ENCODE assay signal across 24 cellular contexts in the genomic region with DNA sequence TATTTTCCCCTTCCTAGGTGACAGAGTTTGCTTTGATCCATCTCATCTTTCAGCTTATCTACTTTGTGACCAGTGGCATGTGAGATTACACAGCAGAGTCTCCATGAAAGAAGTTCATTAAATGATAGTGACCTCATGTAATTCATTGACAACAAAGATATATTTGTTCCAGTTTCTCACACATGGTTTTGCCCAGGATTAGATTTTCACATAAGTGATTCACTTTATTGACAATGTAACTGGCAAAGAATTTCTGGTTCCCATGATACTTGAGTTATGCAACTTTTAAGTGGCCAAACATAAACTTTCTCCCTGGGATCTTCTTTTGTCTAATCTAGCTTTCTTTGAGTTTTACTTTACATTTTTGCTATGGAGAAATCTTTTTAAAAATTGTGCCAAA. TPM values are rescaled to one million over a fixed set of nuclear protein-coding genes. Genes with fewer than 3 reads are reported as not detected.
DNase-seq lines count a peak whose midpoint lies in the region; ATAC-seq and TF ChIP-seq lines count a peak whose summit lies in the region.
"Had no signal": no experiment of that assay in that cellular context is flagged by ENCODE, and none has a peak within 500 bp of the region (broad histone marks: within the 10 kb centered on the region; RNA-seq: fewer than 3 reads in every experiment).

No MANE protein-coding gene starts in this region.

- H3K4me2 ChIP-seq in osteoblast (ENCODE audit: insufficient read depth, low read length), result no peak overlapping the region

- no peak overlapping the region for H2AFZ ChIP-seq in osteoblast (ENCODE audit: low read length)

- no peak for ATAC-seq in GM21367 (IDR thresholded peaks at IDR 0.05; ENCODE audit: unreplicated experiment)
- ATAC-seq in right cardiac atrium, result no peak
- ATAC-seq: GM12878 had no signal

- H4K20me1 ChIP-seq in osteoblast (ENCODE audit: insufficient read depth, low read length), result no peaks in the 10 kb centered on the region

- POLR2A ChIA-PET in AG04449 (lab: Yijun Ruan, JAX), result no interaction called here

- DNase-seq in AG04449 (ENCODE audit: low read depth, low spot score) (peak; percentile 9), HT1080 (ENCODE audit: low read depth) (peak; percentile 6), epithelial cell of esophagus (ENCODE audit: low read depth) (peak; percentile 49), foreskin melanocyte (peak; percentile 90), T-helper 1 cell (no peak), right cardiac atrium (no peak), osteoblast (ENCODE audit: insufficient read length, low spot score, missing footprints) (no peak)
- DNase-seq: 8988T; CD4-positive, alpha-beta T cell; DMS153; GDM1; KG1; NCI-H1105 treated with DMSO at 0.1 percent for 48 hours; NCI-H1694 treated with DMSO at 0.1 percent for 48 hours; NCI-H2107; NCI-H2227 treated with DMSO at 0.1 percent for 48 hours; NCI-H524; NCI-H82; RPMI8226; SIG-M5 had no signal

- no peaks in the 10 kb centered on the region for H3K79me2 ChIP-seq in osteoblast (ENCODE audit: insufficient read depth, low read length)

- intact Hi-C loops in right cardiac atrium (cut with DNase I), result no loop called here

- no peaks in the 10 kb centered on the region for H3K36me3 ChIP-seq in osteoblast (ENCODE audit: insufficient read depth, low read length)

- CTCF ChIA-PET in AG04449 (lab: Yijun Ruan, JAX), result interaction anchor here (1.3 kb wide), 1 partner anchor 327 kb away, joined by 3 read pairs; no protein-coding TSS in a partner anchor

- H3K27ac ChIP-seq in right cardiac atrium (ENCODE audit: low read length), result no peak overlapping the region
- no peak overlapping the region for H3K27ac ChIP-seq in osteoblast (ENCODE audit: low read depth, low read length)

- H3K4me3 ChIP-seq in AG04449 (ENCODE audit: low read depth, low read length) (no peak overlapping the region), epithelial cell of esophagus (ENCODE audit: low read length) (no peak overlapping the region), right cardiac atrium (ENCODE audit: low read length) (no peak overlapping the region), osteoblast (ENCODE audit: insufficient read depth, low read length) (no peak overlapping the region)
- H3K4me3 ChIP-seq: GM12878 had no signal

- no peak for TF ChIP-seq CTCF in AG04449 (IDR thresholded peaks at IDR 0.05; ENCODE audit: insufficient read depth, low read length, missing control alignments)
- TF ChIP-seq CTCF in epithelial cell of esophagus (IDR thresholded peaks at IDR 0.05; ENCODE audit: insufficient read depth, low read depth, low read length, missing control alignments), result no peak
- TF ChIP-seq CTCF in osteoblast (IDR thresholded peaks at IDR 0.05; ENCODE audit: extremely low read depth, low read depth, low read length), result no peak

- no peaks in the 10 kb centered on the region for H3K4me1 ChIP-seq in right cardiac atrium (ENCODE audit: control insufficient read depth, insufficient read depth, low read length)
- H3K4me1 ChIP-seq in osteoblast (ENCODE audit: insufficient read depth, low read length), result no peaks in the 10 kb centered on the region

- H3K9me3 ChIP-seq in right cardiac atrium (ENCODE audit: control insufficient read depth, low read length) (no peaks in the 10 kb centered on the region), osteoblast (ENCODE audit: low read depth, low read length) (no peaks in the 10 kb centered on the region)

- H3K27me3 ChIP-seq in right cardiac atrium (ENCODE audit: control insufficient read depth, insufficient read depth) (no peaks in the 10 kb centered on the region), osteoblast (ENCODE audit: insufficient read depth, low read length) (no peaks in the 10 kb centered on the region)

RNA-seq across cellular contexts. Expression of a gene that starts 50.0 kb away (rescaled TPM):
- not detected in 2 replicates for total RNA-seq in HT1080 (2014; rRNA removed; shearing (Covaris generic))
- not detected in 2 replicates for polyA plus RNA-seq in HT1080 (2015; cell fraction: cytosol; rRNA removed)
- polyA plus RNA-seq in HT1080 (2015; cell fraction: nucleus; rRNA removed), result not detected in 2 replicates
- total RNA-seq in right cardiac atrium, result not detected
- polyA plus RNA-seq in right cardiac atrium, result not detected
- under 0.01 TPM in 1 of 2 replicates, not detected in the other for total RNA-seq in osteoblast
- total RNA-seq: CD4-positive, alpha-beta T cell; Daoy; GM12878 had no signal
- polyA plus RNA-seq: BJ, GM12878 had no signal

Comparison
In these comparisons a context has a peak if more than half of its experiments do, and no peak if none do; other contexts are left out.
1. DNase-seq: peak in AG04449 (single experiment), HT1080 (single experiment), epithelial cell of esophagus (single experiment) and foreskin melanocyte (single experiment); none in T-helper 1 cell (0 of 5), right cardiac atrium (0 of 3) and osteoblast (single experiment).